3 cellular contexts compared by ENCODE assay signal in the genomic region with DNA sequence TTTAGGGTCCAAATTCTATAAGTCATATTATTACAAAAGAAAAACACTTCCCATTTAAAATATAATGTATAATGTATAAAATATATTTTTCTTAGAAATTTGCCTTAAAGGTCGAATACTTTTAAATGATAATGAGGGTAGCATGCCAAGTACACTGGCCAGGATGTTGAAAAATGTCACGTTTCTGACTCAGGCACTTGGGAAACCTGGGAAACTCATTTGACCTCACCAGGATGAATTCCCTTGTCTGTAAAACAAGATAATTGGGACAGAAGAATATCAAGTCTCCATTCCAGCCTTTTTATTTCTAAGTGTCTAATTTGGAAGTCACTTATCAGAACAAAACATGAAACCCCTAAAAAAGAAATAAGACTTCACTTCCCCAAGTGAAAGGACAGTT.
"Had no signal": no experiment of that assay in that cellular context is flagged by ENCODE, and none has a peak within 500 bp of the region (broad histone marks: within the 10 kb centered on the region; RNA-seq: fewer than 3 reads in every experiment).

No MANE protein-coding gene starts in this region.

- H3K4me3 ChIP-seq: GM12878 had no signal

- ATAC-seq: GM12878 had no signal

- DNase-seq: GDM1, GF-D8 had no signal
